In the genomic region with DNA sequence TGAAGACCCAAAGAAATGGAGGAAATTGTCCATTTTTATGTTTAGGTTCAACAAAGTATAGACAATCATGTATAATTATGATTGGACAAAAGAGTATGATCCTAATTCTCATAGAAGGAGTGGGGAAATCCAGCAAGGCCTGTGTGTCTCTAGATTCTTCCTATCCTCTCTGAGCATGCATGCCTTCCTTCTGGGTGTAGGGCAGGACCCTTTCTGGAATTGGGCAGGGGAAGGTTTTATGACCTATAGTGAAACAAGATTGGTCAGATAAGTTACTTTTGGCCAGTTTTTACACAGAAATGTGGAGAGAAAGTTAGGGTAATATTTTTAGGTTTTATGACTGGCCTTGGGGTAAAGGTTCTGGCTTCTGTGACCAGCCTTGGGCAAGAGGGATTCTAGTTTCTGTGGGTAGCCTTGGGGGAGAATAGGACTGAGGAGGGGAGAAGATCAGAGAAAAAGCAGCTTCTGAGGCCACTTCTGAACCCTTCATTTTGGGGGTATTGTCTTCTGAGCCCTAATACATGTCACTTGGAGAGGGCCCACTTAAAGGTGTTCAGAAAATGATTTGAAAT, we compare ENCODE assay signal across 23 cellular contexts.
"Had no signal": no experiment of that assay in that cellular context is flagged by ENCODE, and none has a peak within 500 bp of the region (broad histone marks: within the 10 kb centered on the region; RNA-seq: fewer than 3 reads in every experiment).

No MANE protein-coding gene starts in this region.

- DNase-seq: activated CD4-positive, alpha-beta T cell treated with anti-CD3 and anti-CD28 coated beads for 48 hours; activated CD4-positive, alpha-beta T cell treated with anti-CD3 and anti-CD28 coated beads, Interleukin-2, amount 50 U/mL, for 4 hours; activated CD4-positive, CD25-positive, alpha-beta regulatory T cell treated with anti-CD3 and anti-CD28 coated beads, Interleukin-2, amount 50 U/mL, for 72 hours; activated CD8-positive, alpha-beta T cell treated with anti-CD3 and anti-CD28 coated beads, Interleukin-2, amount 10 ng/mL, durations not matched to agents 7 days and 5 days; activated effector memory CD4-positive, alpha-beta T cell treated with Interleukin-2 at 50 U/mL for 16 hours; activated naive CD4-positive, alpha-beta T cell; amygdala; Karpas-422; MM.1S; NCI-H1105; NCI-H1436; NCI-H1694 treated with DMSO at 0.1 percent for 48 hours; NCI-H2029 treated with DMSO at 0.1 percent for 48 hours; NCI-H510A treated with DMSO at 0.1 percent for 48 hours; NCI-H69; Peyer's patch; Right ventricle myocardium superior had no signal

- H3K36me3 ChIP-seq: Peyer's patch, SJSA1 had no signal

- H3K27ac Mint-ChIP-seq: activated CD8-positive, alpha-beta T cell treated with anti-CD3 and anti-CD28 coated beads, Interleukin-2, amount 10 ng/mL, durations not matched to agents 7 days and 5 days; activated naive CD4-positive, alpha-beta T cell treated with anti-CD3 and anti-CD28 coated beads, Interleukin-2, amount 50 U/mL, for 24 hours; brain; T-helper 1 cell treated with Interleukin-12 subunit alpha and Interleukin-12 subunit beta and Interleukin-4 antibody, amounts not matched to agents 30 μg/mL and 1 μg/mL, for 36 hours had no signal

- H3K27ac ChIP-seq: Peyer's patch, RWPE1, SJSA1 had no signal

- H3K9me3 Mint-ChIP-seq: activated naive CD4-positive, alpha-beta T cell treated with anti-CD3 and anti-CD28 coated beads, Interleukin-2, amount 50 U/mL, for 24 hours; central memory CD8-positive, alpha-beta T cell; T-helper 1 cell treated with Interleukin-12 subunit alpha and Interleukin-12 subunit beta and Interleukin-4 antibody, amounts not matched to agents 30 μg/mL and 1 μg/mL, for 36 hours had no signal

- H3K36me3 Mint-ChIP-seq: brain had no signal

- H3K4me1 ChIP-seq: Peyer's patch, SJSA1 had no signal

- H3K27me3 Mint-ChIP-seq: activated naive CD4-positive, alpha-beta T cell treated with anti-CD3 and anti-CD28 coated beads, Interleukin-2, amount 50 U/mL, for 24 hours; brain; central memory CD8-positive, alpha-beta T cell had no signal

- H3K4me1 Mint-ChIP-seq: activated naive CD4-positive, alpha-beta T cell treated with anti-CD3 and anti-CD28 coated beads, Interleukin-2, amount 50 U/mL, for 24 hours had no signal

- H3K4me3 ChIP-seq: Peyer's patch, SJSA1 had no signal

- H3K27me3 ChIP-seq: Peyer's patch, SJSA1 had no signal

- H3K4me3 Mint-ChIP-seq: activated CD8-positive, alpha-beta T cell treated with anti-CD3 and anti-CD28 coated beads, Interleukin-2, amount 10 ng/mL, durations not matched to agents 7 days and 5 days; activated naive CD4-positive, alpha-beta T cell treated with anti-CD3 and anti-CD28 coated beads, Interleukin-2, amount 50 U/mL, for 24 hours; brain; central memory CD8-positive, alpha-beta T cell; T-helper 1 cell treated with Interleukin-12 subunit alpha and Interleukin-12 subunit beta and Interleukin-4 antibody, amounts not matched to agents 30 μg/mL and 1 μg/mL, for 36 hours had no signal

- H3K9me3 ChIP-seq: Peyer's patch, SJSA1 had no signal

- ATAC-seq: activated CD8-positive, alpha-beta T cell treated with anti-CD3 and anti-CD28 coated beads, Interleukin-2, amount 10 ng/mL, durations not matched to agents 7 days and 5 days had no signal
